ENCODE assay signal across 30 cellular contexts in the genomic region with DNA sequence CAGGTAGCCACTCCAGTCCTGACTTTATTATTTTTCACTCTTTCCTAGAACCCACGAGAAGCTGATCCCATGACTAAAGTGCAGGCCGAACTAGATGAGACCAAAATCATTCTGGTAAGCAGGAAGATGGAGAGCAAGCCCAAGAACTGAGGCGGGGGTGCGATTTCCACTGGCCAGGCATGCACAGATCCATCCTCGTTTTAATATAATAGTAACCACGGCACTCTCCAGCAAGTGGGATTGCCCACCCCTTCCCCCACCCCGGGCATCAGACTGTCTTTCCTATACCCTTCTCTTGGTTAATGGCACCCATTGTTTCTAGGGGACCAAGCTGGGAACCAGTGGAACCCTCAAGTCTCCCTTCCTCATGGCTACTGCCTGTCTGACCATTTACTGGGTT. TPM values are rescaled to one million over a fixed set of nuclear protein-coding genes. Genes with fewer than 3 reads are reported as not detected.
"Had no signal": no experiment of that assay in that cellular context is flagged by ENCODE, and none has a peak within 500 bp of the region (broad histone marks: within the 10 kb centered on the region; RNA-seq: fewer than 3 reads in every experiment).

No MANE protein-coding gene starts in this region.

- H3K27ac Mint-ChIP-seq: activated B cell treated with CpG ODN at 0.5 μM for 24 hours; activated CD4-positive, alpha-beta memory T cell treated with anti-CD3 and anti-CD28 coated beads for 36 hours; activated CD4-positive, alpha-beta T cell treated with anti-CD3 and anti-CD28 coated beads for 36 hours; activated CD4-positive, alpha-beta T cell treated with anti-CD3 and anti-CD28 coated beads, Interleukin-2, amount 10 ng/mL, durations not matched to agents 24 days and 14 days; activated CD8-positive, alpha-beta memory T cell treated with anti-CD3 and anti-CD28 coated beads, Interleukin-2, amount 10 ng/mL, durations not matched to agents 7 days and 5 days; activated CD8-positive, alpha-beta T cell treated with anti-CD3 and anti-CD28 coated beads, Interleukin-2, amount 10 ng/mL, durations not matched to agents 7 days and 5 days; activated naive CD8-positive, alpha-beta T cell; activated T-helper 1 cell treated with anti-CD3 and anti-CD28 coated beads, Interleukin-12 subunit alpha, Interleukin-12 subunit beta, Interleukin-2, Interleukin-4 antibody, amounts not matched to agents 30 ng/mL and 10 ng/mL and 1 ng/mL, durations not matched to agents 14 hours and 24 hours and 36 hours; activated T-helper 2 cell treated with anti-CD3 and anti-CD28 coated beads, Interferon-gamma antibody, Interleukin-2, Interleukin-4, amounts not matched to agents 10 μg/mL and 5 μg/mL and 100 μg/mL, durations not matched to agents 14 hours and 24 hours and 36 hours; T-cell; T-helper 1 cell treated with Interleukin-12 subunit alpha and Interleukin-12 subunit beta and Interleukin-4 antibody, amounts not matched to agents 30 μg/mL and 1 μg/mL, for 36 hours had no signal

- ATAC-seq: activated CD4-positive, alpha-beta T cell treated with anti-CD3 and anti-CD28 coated beads for 36 hours; activated CD4-positive, CD25-positive, alpha-beta regulatory T cell treated with anti-CD3 and anti-CD28 coated beads, Interleukin-2, amount 50 U/mL, for 24 hours; activated CD8-positive, alpha-beta memory T cell treated with anti-CD3 and anti-CD28 coated beads, Interleukin-2, amount 10 ng/mL, durations not matched to agents 7 days and 5 days; activated CD8-positive, alpha-beta T cell treated with anti-CD3 and anti-CD28 coated beads, Interleukin-2, amount 10 ng/mL, durations not matched to agents 7 days and 5 days; gastroesophageal sphincter; T-cell had no signal

- H3K27me3 ChIP-seq: brain microvascular endothelial cell, esophagus squamous epithelium, gastroesophageal sphincter had no signal

- H3K27ac ChIP-seq: brain microvascular endothelial cell, epithelial cell of prostate, esophagus squamous epithelium, gastroesophageal sphincter, WERI-Rb-1 had no signal

- H3K9me3 Mint-ChIP-seq: activated B cell treated with CpG ODN at 0.5 μM for 24 hours; activated CD4-positive, alpha-beta memory T cell treated with anti-CD3 and anti-CD28 coated beads for 36 hours; activated CD4-positive, alpha-beta T cell treated with anti-CD3 and anti-CD28 coated beads, Interleukin-2, amount 10 ng/mL, durations not matched to agents 24 days and 14 days; activated T-helper 1 cell treated with anti-CD3 and anti-CD28 coated beads, Interleukin-12 subunit alpha, Interleukin-12 subunit beta, Interleukin-2, Interleukin-4 antibody, amounts not matched to agents 30 ng/mL and 10 ng/mL and 1 ng/mL, durations not matched to agents 14 hours and 24 hours and 36 hours; activated T-helper 2 cell treated with anti-CD3 and anti-CD28 coated beads, Interferon-gamma antibody, Interleukin-2, Interleukin-4, amounts not matched to agents 10 μg/mL and 5 μg/mL and 100 μg/mL, durations not matched to agents 14 hours and 24 hours and 36 hours; central memory CD8-positive, alpha-beta T cell; T-cell; T-helper 1 cell treated with Interleukin-12 subunit alpha and Interleukin-12 subunit beta and Interleukin-4 antibody, amounts not matched to agents 30 μg/mL and 1 μg/mL, for 36 hours had no signal

- H3K27me3 Mint-ChIP-seq: activated B cell treated with CpG ODN at 0.5 μM for 24 hours; activated CD4-positive, alpha-beta memory T cell treated with anti-CD3 and anti-CD28 coated beads for 36 hours; activated CD4-positive, alpha-beta T cell treated with anti-CD3 and anti-CD28 coated beads for 36 hours; activated CD4-positive, alpha-beta T cell treated with anti-CD3 and anti-CD28 coated beads, Interleukin-2, amount 10 ng/mL, durations not matched to agents 24 days and 14 days; activated CD8-positive, alpha-beta memory T cell treated with anti-CD3 and anti-CD28 coated beads, Interleukin-2, amount 10 ng/mL, durations not matched to agents 7 days and 5 days; activated naive CD8-positive, alpha-beta T cell; central memory CD8-positive, alpha-beta T cell; T-cell had no signal

- DNase-seq: activated B cell treated with CpG ODN at 0.5 μM for 24 hours; activated CD4-positive, alpha-beta memory T cell treated with anti-CD3 and anti-CD28 coated beads for 36 hours; activated CD4-positive, alpha-beta T cell treated with anti-CD3 and anti-CD28 coated beads for 36 hours; activated CD4-positive, alpha-beta T cell treated with anti-CD3 and anti-CD28 coated beads, Interleukin-2, amount 10 ng/mL, durations not matched to agents 24 days and 14 days; activated CD8-positive, alpha-beta memory T cell treated with anti-CD3 and anti-CD28 coated beads, Interleukin-2, amount 10 ng/mL, durations not matched to agents 7 days and 5 days; activated CD8-positive, alpha-beta T cell treated with anti-CD3 and anti-CD28 coated beads, Interleukin-2, amount 10 ng/mL, durations not matched to agents 7 days and 5 days; activated gamma-delta T cell treated with Interleukin-2 at 50 U/mL for 16 hours; activated naive CD4-positive, alpha-beta T cell treated with anti-CD3 and anti-CD28 coated beads, Interleukin-2, amount 50 U/mL, for 16 hours; activated naive CD4-positive, alpha-beta T cell treated with Interleukin-2 at 50 U/mL for 16 hours; activated T-cell treated with anti-CD3 and anti-CD28 coated beads, Interleukin-2, amount 50 U/mL, for 1 hour; activated T-cell treated with anti-CD3 and anti-CD28 coated beads, Interleukin-2, amount 50 U/mL, for 48 hours; amniotic stem cell; anterior cingulate cortex; brain microvascular endothelial cell; effector CD8-positive, alpha-beta T cell; esophagus squamous epithelium; foreskin melanocyte; SW 1271; T-cell; T1000; WERI-Rb-1 had no signal

- H3K9me3 ChIP-seq: esophagus squamous epithelium, gastroesophageal sphincter had no signal

- H3K4me3 ChIP-seq: esophagus squamous epithelium, gastroesophageal sphincter had no signal

- H3K4me3 Mint-ChIP-seq: activated B cell treated with CpG ODN at 0.5 μM for 24 hours; activated CD4-positive, alpha-beta memory T cell treated with anti-CD3 and anti-CD28 coated beads for 36 hours; activated CD4-positive, alpha-beta T cell treated with anti-CD3 and anti-CD28 coated beads for 36 hours; activated CD4-positive, alpha-beta T cell treated with anti-CD3 and anti-CD28 coated beads, Interleukin-2, amount 10 ng/mL, durations not matched to agents 24 days and 14 days; activated CD8-positive, alpha-beta memory T cell treated with anti-CD3 and anti-CD28 coated beads, Interleukin-2, amount 10 ng/mL, durations not matched to agents 7 days and 5 days; activated CD8-positive, alpha-beta T cell treated with anti-CD3 and anti-CD28 coated beads, Interleukin-2, amount 10 ng/mL, durations not matched to agents 7 days and 5 days; activated naive CD8-positive, alpha-beta T cell; activated T-helper 1 cell treated with anti-CD3 and anti-CD28 coated beads, Interleukin-12 subunit alpha, Interleukin-12 subunit beta, Interleukin-2, Interleukin-4 antibody, amounts not matched to agents 30 ng/mL and 10 ng/mL and 1 ng/mL, durations not matched to agents 14 hours and 24 hours and 36 hours; central memory CD8-positive, alpha-beta T cell; T-cell; T-helper 1 cell treated with Interleukin-12 subunit alpha and Interleukin-12 subunit beta and Interleukin-4 antibody, amounts not matched to agents 30 μg/mL and 1 μg/mL, for 36 hours had no signal

RNA-seq across cellular contexts. Expression of a gene that starts 18.8 kb away (rescaled TPM):
- total RNA-seq: activated CD8-positive, alpha-beta T cell treated with anti-CD3 and anti-CD28 coated beads, Interleukin-2, amount 10 ng/mL, durations not matched to agents 7 days and 5 days; astrocyte had no signal
